ENCODE assay signal across 16 cellular contexts in the genomic region with DNA sequence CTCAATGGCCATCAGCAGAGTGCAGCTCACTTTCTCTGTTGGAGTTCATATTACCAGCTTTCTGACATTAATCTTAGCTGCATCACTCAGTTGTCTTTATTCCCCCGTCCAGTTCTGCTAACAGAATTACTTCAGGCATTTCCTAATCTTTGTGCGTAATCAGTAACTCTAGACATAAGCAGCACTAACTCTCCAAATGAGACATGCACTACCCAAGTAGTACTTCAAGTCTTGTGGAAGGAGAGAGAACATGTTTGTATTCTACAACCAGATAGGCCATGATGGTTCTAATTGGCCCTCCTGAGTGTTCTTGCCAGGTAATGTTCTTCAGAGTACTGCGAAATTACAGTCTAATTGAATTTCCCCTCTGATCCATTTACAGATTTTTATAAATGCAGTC.
DNase-seq lines count a peak whose midpoint lies in the region; ATAC-seq, FAIRE-seq and TF ChIP-seq lines count a peak whose summit lies in the region.
"Had no signal": no experiment of that assay in that cellular context is flagged by ENCODE, and none has a peak within 500 bp of the region (broad histone marks: within the 10 kb centered on the region; RNA-seq: fewer than 3 reads in every experiment).

No MANE protein-coding gene starts in this region.

- WGBS in A549 (ENCODE audit: missing lambda C conversion rate), result 65% methylated on average over 3 of the region's 3 CpGs
- 71% methylated on average over 3 of the region's 3 CpGs for WGBS in mammary epithelial cell (ENCODE audit: low coverage, missing lambda C conversion rate)

- TF ChIP-seq CTCF in A549 (IDR thresholded peaks at IDR 0.05) (no peak), BE2C (IDR thresholded peaks at IDR 0.05; ENCODE audit: low read depth, low read length) (no peak), lower lobe of right lung (IDR thresholded peaks at IDR 0.05) (no peak), mammary epithelial cell (conservative IDR thresholded peaks at IDR 0.05 in 1 of 2, IDR thresholded peaks at IDR 0.05 in 1 of 2; ENCODE audit: extremely low read depth in 1 of 2, insufficient read depth in 1 of 2, low read depth in 1 of 2, low read length in 2 of 2) (no peak)

- TF ChIP-seq RAD21 in A549 (conservative IDR thresholded peaks at IDR 0.05 in 1 of 2, IDR thresholded peaks at IDR 0.05 in 1 of 2), result no peak

- ATAC-seq in A549 (no peak), lower lobe of right lung (peak; percentile 32 to 39)

- TF ChIP-seq EP300 in A549 (IDR thresholded peaks at IDR 0.05), result no peak

- H3K27ac ChIP-seq in A549 (no peak overlapping the region), lower lobe of right lung (no peak overlapping the region), mammary epithelial cell (ENCODE audit: insufficient read depth, low read depth, low read length) (no peak overlapping the region)
- H3K27ac ChIP-seq: BLaER1 had no signal

- no peak overlapping the region for H3K9ac ChIP-seq in mammary epithelial cell (ENCODE audit: insufficient read depth, low read length)
- H3K9ac ChIP-seq: BLaER1 had no signal

- no peak for TF ChIP-seq POLR2A in A549 (IDR thresholded peaks at IDR 0.05; ENCODE audit: low read length)

- in situ Hi-C loops in mammary epithelial cell (cut with MboI; ENCODE audit: low sequenced_read_pairs in 2 of 2), result no loop called here

- dilution Hi-C loops in mammary epithelial cell (cut with HindIII; ENCODE audit: low sequenced_read_pairs), result no loop called here

- DNase-seq in A549 (ENCODE audit: low read depth in 1 of 2, low spot score in 1 of 2) (no peak), BE2C (peak; percentile 7), SK-N-DZ (ENCODE audit: low spot score) (peak; percentile 86), lower lobe of right lung (no peak), GM19238 (ENCODE audit: insufficient read length, low spot score) (no peak), mammary epithelial cell (no peak), hippocampal formation (lab: John Stamatoyannopoulos, UW) (no peak)
- DNase-seq: AML-193; CD4-positive, alpha-beta memory T cell; DMS153; DMS79; GDM1; H9 had no signal

- POLR2A ChIA-PET in A549 (lab: Yijun Ruan, JAX), result no interaction called here

- H3K79me2 ChIP-seq in mammary epithelial cell (ENCODE audit: insufficient read depth, low read length), result no peaks in the 10 kb centered on the region

- no peak overlapping the region for H2AFZ ChIP-seq in mammary epithelial cell (ENCODE audit: low read depth, low read length)

- intact Hi-C loops in lower lobe of right lung (cut with DNase I), result no loop called here
- intact Hi-C loops in mammary epithelial cell (cut with micrococcal nuclease), result no loop called here

- H3K4me1 ChIP-seq in A549 (no peaks in the 10 kb centered on the region), BE2C (peaks cover 12% of the 10 kb centered on the region), lower lobe of right lung (no peaks in the 10 kb centered on the region), mammary epithelial cell (ENCODE audit: insufficient read depth, low read length) (no peaks in the 10 kb centered on the region)
- H3K4me1 ChIP-seq: BLaER1 had no signal

- H3K36me3 ChIP-seq in BE2C, result no peaks in the 10 kb centered on the region
- H3K36me3 ChIP-seq in lower lobe of right lung, result no peaks in the 10 kb centered on the region
- no peaks in the 10 kb centered on the region for H3K36me3 ChIP-seq in mammary epithelial cell (ENCODE audit: insufficient read depth, low read length)
- H3K36me3 ChIP-seq: BLaER1 had no signal

- no peak overlapping the region for H3K4me2 ChIP-seq in A549
- H3K4me2 ChIP-seq in mammary epithelial cell (ENCODE audit: insufficient read depth, low read depth, low read length), result no peak overlapping the region
- H3K4me2 ChIP-seq: BLaER1 had no signal

- no TSS peak for BruUV-seq in mammary epithelial cell (replicated peaks; lab: Mats Ljungman, UMichigan)

- H3K9me3 ChIP-seq in A549 (no peaks in the 10 kb centered on the region), BE2C (no peaks in the 10 kb centered on the region), lower lobe of right lung (no peaks in the 10 kb centered on the region), mammary epithelial cell (replicated peaks; ENCODE audit: insufficient read depth, low read length) (no peaks in the 10 kb centered on the region)
- H3K9me3 ChIP-seq: BLaER1 had no signal

- H3K27me3 ChIP-seq in BE2C, result no peaks in the 10 kb centered on the region
- no peaks in the 10 kb centered on the region for H3K27me3 ChIP-seq in lower lobe of right lung (ENCODE audit: low read depth)
- H3K27me3 ChIP-seq in mammary epithelial cell (ENCODE audit: insufficient read depth, low read length), result no peaks in the 10 kb centered on the region
- H3K27me3 ChIP-seq: BLaER1 had no signal

- peak; percentile 84 for FAIRE-seq in A549 (lab: Jason Lieb, UNC)
- FAIRE-seq: A204.1, GM12892 had no signal

- CTCF ChIA-PET in A549 (lab: Yijun Ruan, JAX), result no interaction called here
- CTCF ChIA-PET in mammary epithelial cell (lab: Charles Lee; ENCODE audit: low non-redundant PET), result no interaction called here

- no peaks in the 10 kb centered on the region for H4K20me1 ChIP-seq in mammary epithelial cell (ENCODE audit: insufficient read depth, low read length)
- H4K20me1 ChIP-seq: BLaER1 had no signal

- H3K4me3 ChIP-seq in A549 (no peak overlapping the region), BE2C (ENCODE audit: low read depth, low read length) (no peak overlapping the region), lower lobe of right lung (no peak overlapping the region), mammary epithelial cell (replicated peaks in 1 of 3; ENCODE audit: insufficient read depth in 1 of 3, low read depth in 2 of 3, low read length in 3 of 3) (no peak overlapping the region)
- H3K4me3 ChIP-seq: BLaER1 had no signal

TF ChIP-seq in A549, 52 proteins besides CTCF, POLR2A, EP300 and RAD21 (continues in another document):
- TF ChIP-seq NPAS2 (CRISPR knock-in tag; IDR thresholded peaks at IDR 0.05; ENCODE audit: borderline replicate concordance) (no peak), CHD2 (IDR thresholded peaks at IDR 0.05; ENCODE audit: low read length, partially characterized antibody) (no peak), RNF2 (IDR thresholded peaks at IDR 0.05; ENCODE audit: borderline replicate concordance, low read depth) (no peak), REST (IDR thresholded peaks at IDR 0.05) (no peak), ZNF302 (CRISPR knock-in tag; IDR thresholded peaks at IDR 0.05) (no peak), BHLHE40 (IDR thresholded peaks at IDR 0.05; ENCODE audit: low read depth, low read length) (no peak), MYC (IDR thresholded peaks at IDR 0.05; ENCODE audit: borderline replicate concordance, low read length) (no peak), TFCP2L1 (CRISPR knock-in tag; IDR thresholded peaks at IDR 0.05) (no peak), HOXB13 (CRISPR knock-in tag; IDR thresholded peaks at IDR 0.05; ENCODE audit: low read depth) (no peak), HMGXB4 (CRISPR knock-in tag; IDR thresholded peaks at IDR 0.05; ENCODE audit: borderline replicate concordance) (no peak), ZC3H11A (IDR thresholded peaks at IDR 0.05) (no peak), KDM5A (IDR thresholded peaks at IDR 0.05) (no peak), FOSB (CRISPR knock-in tag; IDR thresholded peaks at IDR 0.05) (no peak), ZSCAN20 (CRISPR knock-in tag; IDR thresholded peaks at IDR 0.05) (no peak), MAFK (IDR thresholded peaks at IDR 0.05; ENCODE audit: partially characterized antibody) (no peak), NFE2L2 (conservative IDR thresholded peaks at IDR 0.05; ENCODE audit: low read length) (no peak)
- TF ChIP-seq, protein P1, sequence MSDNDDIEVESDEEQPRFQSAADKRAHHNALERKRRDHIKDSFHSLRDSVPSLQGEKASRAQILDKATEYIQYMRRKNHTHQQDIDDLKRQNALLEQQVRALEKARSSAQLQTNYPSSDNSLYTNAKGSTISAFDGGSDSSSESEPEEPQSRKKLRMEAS (IDR thresholded peaks at IDR 0.05), result no peak

Comparison
In these comparisons a context has a peak if more than half of its experiments do, and no peak if none do; other contexts are left out.
1. ATAC-seq: peak in lower lobe of right lung (2 of 2); none in A549 (0 of 2).
2. DNase-seq: peak in BE2C (single experiment) and SK-N-DZ (single experiment); none in A549 (0 of 2), lower lobe of right lung (single experiment), GM19238 (single experiment), mammary epithelial cell (single experiment) and hippocampal formation (0 of 2).